Comparison of ENCODE assay signal across 1 cellular context in genomic region chr1:152880316-152880715, GRCh38.
TF ChIP-seq lines count a peak whose summit lies in the region.

No MANE protein-coding gene starts in this region.

TF ChIP-seq in HepG2, 621 proteins besides CTCF, POLR2A, EP300 and RAD21:
- TF ChIP-seq NR2C2 (CRISPR knock-in tag; IDR thresholded peaks at IDR 0.05; ENCODE audit: borderline replicate concordance) (no peak), IRF9 (CRISPR knock-in tag; IDR thresholded peaks at IDR 0.05; ENCODE audit: borderline replicate concordance) (no peak), PHB2 (IDR thresholded peaks at IDR 0.05; ENCODE audit: partially characterized antibody) (no peak), MEIS2 (CRISPR knock-in tag; IDR thresholded peaks at IDR 0.05) (no peak), TBL1XR1 (IDR thresholded peaks at IDR 0.05; ENCODE audit: borderline replicate concordance, low read length, partially characterized antibody) (no peak)
TF ChIP-seq in HepG2: peak in this region for 0.
